ENCODE assay signal across 26 cellular contexts in the genomic region with DNA sequence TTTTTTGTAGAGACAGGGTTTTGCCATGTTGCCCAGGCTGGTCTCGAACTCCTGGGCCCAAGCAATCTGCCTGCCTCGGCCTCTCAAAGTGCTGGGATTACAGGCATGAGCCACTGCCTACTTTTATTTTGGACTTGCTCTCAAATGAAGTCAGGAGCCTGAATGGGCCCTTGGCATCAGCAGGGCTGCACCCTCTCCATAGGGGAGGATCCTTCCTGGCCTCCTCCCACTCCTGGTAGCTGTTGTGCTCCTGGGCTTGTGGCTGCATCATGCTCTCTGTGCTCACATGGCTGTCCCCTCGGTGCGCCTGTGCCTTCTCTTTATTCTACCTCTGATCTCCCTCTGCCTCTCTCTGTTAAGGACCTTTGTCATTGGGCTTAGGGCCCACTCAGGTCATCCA. TPM values are rescaled to one million over a fixed set of nuclear protein-coding genes. Genes with fewer than 3 reads are reported as not detected.
"Had no signal": no experiment of that assay in that cellular context is flagged by ENCODE, and none has a peak within 500 bp of the region (broad histone marks: within the 10 kb centered on the region; RNA-seq: fewer than 3 reads in every experiment).

No MANE protein-coding gene starts in this region.

- DNase-seq: hypothalamus; immature natural killer cell; kidney; left colon; lower lobe of right lung; mammary epithelial cell; mesenchymal stem cell; naive thymus-derived CD8-positive, alpha-beta T cell; nucleus accumbens; pancreas; retina; right cardiac atrium; stimulated activated CD4-positive, alpha-beta T cell treated with anti-CD3 and anti-CD28 coated beads, Interleukin-4, amount 100 ng/mL, for 24 hours; stimulated activated naive CD4-positive, alpha-beta T cell; tibial artery; trophoblast cell; upper lobe of right lung had no signal

- H3K36me3 Mint-ChIP-seq: immature natural killer cell; naive thymus-derived CD8-positive, alpha-beta T cell; stimulated activated effector memory CD8-positive, alpha-beta T cell treated with anti-CD3 and anti-CD28 coated beads, Interleukin-12 subunit alpha, Interleukin-12 subunit beta, amount 100 ng/mL, for 72 hours had no signal

- H3K4me1 Mint-ChIP-seq: immature natural killer cell; stimulated activated effector memory CD8-positive, alpha-beta T cell treated with anti-CD3 and anti-CD28 coated beads, Interleukin-12 subunit alpha, Interleukin-12 subunit beta, amount 100 ng/mL, for 72 hours had no signal

- H3K27me3 ChIP-seq: pancreas had no signal

- H3K4me3 Mint-ChIP-seq: immature natural killer cell; naive thymus-derived CD8-positive, alpha-beta T cell; stimulated activated effector memory CD8-positive, alpha-beta T cell treated with anti-CD3 and anti-CD28 coated beads, Interleukin-12 subunit alpha, Interleukin-12 subunit beta, amount 100 ng/mL, for 72 hours; stimulated activated naive CD8-positive, alpha-beta T cell treated with anti-CD3 and anti-CD28 coated beads, Interleukin-15, Interleukin-2, amounts not matched to agents 100 ng/mL and 50 ng/mL, for 24 hours had no signal

- H3K9me3 ChIP-seq: left lung, lower lobe of right lung, pancreas, prostate gland, suprapubic skin, thoracic aorta, tibial artery, upper lobe of right lung had no signal

- H3K36me3 ChIP-seq: left lung, lower lobe of right lung, pancreas, prostate gland, suprapubic skin, thoracic aorta, tibial artery, upper lobe of right lung had no signal

- H3K4me1 ChIP-seq: left lung, lower lobe of right lung, pancreas, prostate gland, suprapubic skin, tibial artery, upper lobe of right lung had no signal

- H3K27ac Mint-ChIP-seq: immature natural killer cell; stimulated activated effector memory CD8-positive, alpha-beta T cell treated with anti-CD3 and anti-CD28 coated beads, Interleukin-12 subunit alpha, Interleukin-12 subunit beta, amount 100 ng/mL, for 72 hours; stimulated activated naive CD8-positive, alpha-beta T cell treated with anti-CD3 and anti-CD28 coated beads, Interleukin-15, Interleukin-2, amounts not matched to agents 100 ng/mL and 50 ng/mL, for 24 hours had no signal

- H3K9me3 Mint-ChIP-seq: immature natural killer cell; naive thymus-derived CD8-positive, alpha-beta T cell; stimulated activated effector memory CD8-positive, alpha-beta T cell treated with anti-CD3 and anti-CD28 coated beads, Interleukin-12 subunit alpha, Interleukin-12 subunit beta, amount 100 ng/mL, for 72 hours; stimulated activated naive CD8-positive, alpha-beta T cell treated with anti-CD3 and anti-CD28 coated beads, Interleukin-15, Interleukin-2, amounts not matched to agents 100 ng/mL and 50 ng/mL, for 24 hours had no signal

- H3K4me3 ChIP-seq: left lung, lower lobe of right lung, pancreas, prostate gland, skin epidermis, suprapubic skin, thoracic aorta, tibial artery, upper lobe of right lung had no signal

- H3K27ac ChIP-seq: left lung, lower lobe of right lung, pancreas, prostate gland, skin epidermis, suprapubic skin, thoracic aorta, tibial artery, upper lobe of right lung had no signal

- ATAC-seq: left colon; left lung; lower lobe of right lung; naive thymus-derived CD8-positive, alpha-beta T cell; pancreas; right cardiac atrium; sciatic nerve; stimulated activated effector memory CD8-positive, alpha-beta T cell treated with anti-CD3 and anti-CD28 coated beads, Interleukin-12 subunit alpha, Interleukin-12 subunit beta, amount 100 ng/mL, for 72 hours; upper lobe of right lung had no signal

RNA-seq across cellular contexts. Expression of a gene that starts 46.4 kb away (rescaled TPM):
- total RNA-seq: subcutaneous adipose tissue, suprapubic skin, thoracic aorta, upper lobe of right lung had no signal
